Comparison of ENCODE assay signal across 8 cellular contexts in genomic region chr20:3470627-3471396, GRCh38. TPM values are rescaled to one million over a fixed set of nuclear protein-coding genes. Genes with fewer than 3 reads are reported as not detected.
DNase-seq lines count a peak whose midpoint lies in the region; ATAC-seq and TF ChIP-seq lines count a peak whose summit lies in the region.

TSS of gene ATRN (plus strand) at chr20:3471018. CDS start at chr20:3471108, 90 bp downstream.

- peak within 1 kb of the TSS; percentile 87 for H3K9ac ChIP-seq in NT2/D1 (ENCODE audit: insufficient read length, low read depth)

- peak within 1 kb of the TSS; percentile 86 for H3K27ac Mint-ChIP-seq in mesothelial cell of epicardium

- in situ Hi-C loops in endometrial microvascular endothelial cells (cut with HindIII; ENCODE audit: inconsistent ontology term, low pct_unique_long_range_greater_than_20kb, low sequenced_read_pairs) = no loop called here

- no peaks in the 10 kb centered on the region for H3K9me3 ChIP-seq in NT2/D1 (ENCODE audit: insufficient read depth, low read length)

- no peaks in the 10 kb centered on the region for H3K36me3 ChIP-seq in NT2/D1 (ENCODE audit: insufficient read depth, insufficient read length, low read length)

- TF ChIP-seq CTCF in mesothelial cell of epicardium (IDR thresholded peaks at IDR 0.05; ENCODE audit: unreplicated experiment) = no peak

- no peaks in the 10 kb centered on the region for H3K9me3 Mint-ChIP-seq in mesothelial cell of epicardium

- ATAC-seq in GM19467 (IDR thresholded peaks at IDR 0.05; ENCODE audit: unreplicated experiment) = peak; percentile 77

- H3K36me3 Mint-ChIP-seq in mesothelial cell of epicardium = no peaks in the 10 kb centered on the region

- H3K4me1 ChIP-seq in NT2/D1 (ENCODE audit: insufficient read depth, insufficient read length) = no peaks in the 10 kb centered on the region

- peak within 1 kb of the TSS; percentile 91 for H3K4me3 Mint-ChIP-seq in mesothelial cell of epicardium

- DNase-seq in COLO829 (ENCODE audit: low spot score) = peak; percentile 99
- peak; percentile 37 for DNase-seq in HS-5 (ENCODE audit: low read depth)
- peak; percentile 79 for DNase-seq in NT2/D1 (ENCODE audit: low read depth, low spot score)
- peak; percentile 92 for DNase-seq in activated CD8-positive, alpha-beta memory T cell treated with anti-CD3 and anti-CD28 coated beads, Interleukin-2, amount 50 U/mL, for 4 hours
- DNase-seq in mesothelial cell of epicardium (ENCODE audit: low spot score in 2 of 2, unreplicated experiment in 2 of 2) = peak; percentile 86 to 93
- DNase-seq in stimulated activated CD8-positive, alpha-beta memory T cell treated with anti-CD3 and anti-CD28 coated beads, Interleukin-15, amount 100 ng/mL, for 24 hours (ENCODE audit: low read depth) = peak; percentile 91

- peaks cover 26% of the 10 kb centered on the region for H3K4me1 Mint-ChIP-seq in mesothelial cell of epicardium

- H3K4me3 ChIP-seq in NT2/D1 (ENCODE audit: insufficient read length, low read depth) = peak within 1 kb of the TSS; percentile 77

- H3K27me3 ChIP-seq in NT2/D1 (ENCODE audit: insufficient read depth, insufficient read length) = peaks cover 35% of the 10 kb centered on the region

- H3K27me3 Mint-ChIP-seq in mesothelial cell of epicardium (ENCODE audit: low read depth) = peaks cover 11% of the 10 kb centered on the region

RNA-seq across cellular contexts. Expression of gene ATRN, which starts in this region (rescaled TPM):
- total RNA-seq in endometrial microvascular endothelial cells (ENCODE audit: inconsistent ontology term) (22.8 TPM), mesothelial cell of epicardium (44.7 to 47.5 TPM (median 45.4 TPM) in 3 replicates)

Comparison
In these comparisons a context has a peak if more than half of its experiments do, and no peak if none do; other contexts are left out.
1. Peak in every context shown above with its lines: DNase-seq, ATAC-seq and H3K4me3 ChIP-seq.
2. DNase-seq: peak in every context shown above with its lines; median percentile 99 in COLO829; 92 in activated CD8-positive, alpha-beta memory T cell treated with anti-CD3 and anti-CD28 coated beads, Interleukin-2, amount 50 U/mL, for 4 hours; 91 in stimulated activated CD8-positive, alpha-beta memory T cell treated with anti-CD3 and anti-CD28 coated beads, Interleukin-15, amount 100 ng/mL, for 24 hours; 90 in mesothelial cell of epicardium; 79 in NT2/D1; 37 in HS-5.